In genomic region chrX:136176399-136176825, GRCh38 we compare ENCODE assay signal across 10 cellular contexts. TPM values are rescaled to one million over a fixed set of nuclear protein-coding genes. Genes with fewer than 3 reads are reported as not detected.
A peak's percentile ranks its signal among the peaks of the same experiment; 100 is the strongest.
DNase-seq lines count a peak whose midpoint lies in the region; ATAC-seq and TF ChIP-seq lines count a peak whose summit lies in the region.
"Had no signal": no experiment of that assay in that cellular context is flagged by ENCODE, and none has a peak within 500 bp of the region (broad histone marks: within the 10 kb centered on the region; RNA-seq: fewer than 3 reads in every experiment).

No MANE protein-coding gene starts in this region.

- H3K4me1 ChIP-seq in GM23248 (ENCODE audit: insufficient read depth) = peaks cover 30% of the 10 kb centered on the region
- peaks cover 3% of the 10 kb centered on the region for H3K4me1 ChIP-seq in right cardiac atrium (ENCODE audit: control insufficient read depth, insufficient read depth, low read length)
- no peaks in the 10 kb centered on the region for H3K4me1 ChIP-seq in smooth muscle cell (ENCODE audit: low read depth)
- no peaks in the 10 kb centered on the region for H3K4me1 ChIP-seq in naive thymus-derived CD4-positive, alpha-beta T cell (ENCODE audit: control insufficient read depth in 2 of 2, insufficient read depth in 2 of 2, low read length in 2 of 2)

- no peaks in the 10 kb centered on the region for H3K36me3 ChIP-seq in GM23248 (ENCODE audit: low read depth)
- H3K36me3 ChIP-seq in smooth muscle cell (ENCODE audit: low read depth) = no peaks in the 10 kb centered on the region
- no peaks in the 10 kb centered on the region for H3K36me3 ChIP-seq in naive thymus-derived CD4-positive, alpha-beta T cell (ENCODE audit: control insufficient read depth in 2 of 3, insufficient read depth in 3 of 3, low read length in 3 of 3)

- DNase-seq in GM23248 (peak; percentile 82), astrocyte of the hippocampus (ENCODE audit: low read depth, low spot score) (peak; percentile 82), right cardiac atrium (no peak), smooth muscle cell (lab: John Stamatoyannopoulos, UW; ENCODE audit: unreplicated experiment) (no peak), NCI-H345 treated with DMSO at 0.1 percent for 48 hours (lab: John Stamatoyannopoulos, UW; ENCODE audit: unreplicated experiment) (no peak)
- DNase-seq in naive thymus-derived CD4-positive, alpha-beta T cell = no peak
- no peak for DNase-seq in stimulated activated CD4-positive, alpha-beta T cell treated with anti-CD3 and anti-CD28 coated beads, Interleukin-2, amount 100 ng/mL, for 48 hours
- DNase-seq in activated naive CD4-positive, alpha-beta T cell treated with Interleukin-2 at 50 U/mL for 16 hours = no peak
- DNase-seq: activated naive CD8-positive, alpha-beta T cell treated with anti-CD3 and anti-CD28 coated beads, Interleukin-2, amount 10 ng/mL, durations not matched to agents 7 days and 5 days had no signal

- H3K9me2 ChIP-seq in GM23248 (ENCODE audit: insufficient read depth) = no peaks in the 10 kb centered on the region

- no peaks in the 10 kb centered on the region for H3K9me3 Mint-ChIP-seq in naive thymus-derived CD4-positive, alpha-beta T cell
- H3K9me3 Mint-ChIP-seq: activated naive CD8-positive, alpha-beta T cell treated with anti-CD3 and anti-CD28 coated beads, Interleukin-2, amount 10 ng/mL, durations not matched to agents 7 days and 5 days had no signal

- peak; percentile 95 to 96 for ATAC-seq in right cardiac atrium
- ATAC-seq in naive thymus-derived CD4-positive, alpha-beta T cell = no peak
- ATAC-seq: K562 had no signal

- peak overlapping the region; percentile 35 for H3K4me2 ChIP-seq in GM23248 (ENCODE audit: unreplicated experiment)
- peak overlapping the region; percentile 38 for H3K4me2 ChIP-seq in smooth muscle cell

- H3K4me1 Mint-ChIP-seq in naive thymus-derived CD4-positive, alpha-beta T cell = no peaks in the 10 kb centered on the region
- H3K4me1 Mint-ChIP-seq: activated naive CD8-positive, alpha-beta T cell treated with anti-CD3 and anti-CD28 coated beads, Interleukin-2, amount 10 ng/mL, durations not matched to agents 7 days and 5 days had no signal

- no peak overlapping the region for H3K4me3 Mint-ChIP-seq in naive thymus-derived CD4-positive, alpha-beta T cell
- H3K4me3 Mint-ChIP-seq: activated naive CD8-positive, alpha-beta T cell treated with anti-CD3 and anti-CD28 coated beads, Interleukin-2, amount 10 ng/mL, durations not matched to agents 7 days and 5 days had no signal

- CTCF ChIA-PET in naive thymus-derived CD4-positive, alpha-beta T cell (lab: Charles Lee) = no interaction called here

- peaks cover 0 to 14% (median 0%) of the 10 kb centered on the region in 5 donors for H3K36me3 Mint-ChIP-seq in naive thymus-derived CD4-positive, alpha-beta T cell

- in situ Hi-C loops in GM23248 (cut with MboI) = no loop called here

- no peaks in the 10 kb centered on the region for H3K27me3 Mint-ChIP-seq in naive thymus-derived CD4-positive, alpha-beta T cell
- H3K27me3 Mint-ChIP-seq: activated naive CD8-positive, alpha-beta T cell treated with anti-CD3 and anti-CD28 coated beads, Interleukin-2, amount 10 ng/mL, durations not matched to agents 7 days and 5 days had no signal

- H3K79me2 ChIP-seq in GM23248 (ENCODE audit: insufficient read depth) (no peaks in the 10 kb centered on the region; the same call in 1 of the 2 replicates), smooth muscle cell (ENCODE audit: low read depth) (no peaks in the 10 kb centered on the region)

- peak overlapping the region; percentile 56 for H2AFZ ChIP-seq in GM23248
- no peak overlapping the region for H2AFZ ChIP-seq in smooth muscle cell (ENCODE audit: low read depth)

- no peak for TF ChIP-seq CTCF in smooth muscle cell (IDR thresholded peaks at IDR 0.05; ENCODE audit: borderline replicate concordance, insufficient read depth, poor library complexity, severe bottlenecking)

- H3K27ac Mint-ChIP-seq in naive thymus-derived CD4-positive, alpha-beta T cell = no peak overlapping the region
- H3K27ac Mint-ChIP-seq: activated naive CD8-positive, alpha-beta T cell treated with anti-CD3 and anti-CD28 coated beads, Interleukin-2, amount 10 ng/mL, durations not matched to agents 7 days and 5 days had no signal

- H3K9me3 ChIP-seq in GM23248 (ENCODE audit: low read depth) (no peaks in the 10 kb centered on the region), right cardiac atrium (ENCODE audit: control insufficient read depth, low read length) (no peaks in the 10 kb centered on the region), smooth muscle cell (replicated peaks; ENCODE audit: low read depth) (no peaks in the 10 kb centered on the region)
- H3K9me3 ChIP-seq in naive thymus-derived CD4-positive, alpha-beta T cell (ENCODE audit: control insufficient read depth in 2 of 3, low read length in 3 of 3) = no peaks in the 10 kb centered on the region

- H3F3A ChIP-seq in GM23248 (ENCODE audit: insufficient read depth) (peaks cover 23% of the 10 kb centered on the region), smooth muscle cell (ENCODE audit: low read depth) (no peaks in the 10 kb centered on the region)

- H3K27me3 ChIP-seq in GM23248 (replicated peaks; ENCODE audit: insufficient read depth) (no peaks in the 10 kb centered on the region), right cardiac atrium (ENCODE audit: control insufficient read depth, insufficient read depth) (no peaks in the 10 kb centered on the region), smooth muscle cell (ENCODE audit: low read depth) (no peaks in the 10 kb centered on the region)
- H3K27me3 ChIP-seq in naive thymus-derived CD4-positive, alpha-beta T cell (ENCODE audit: control insufficient read depth in 2 of 2, insufficient read depth in 2 of 2, low read length in 2 of 2) = no peaks in the 10 kb centered on the region

- H3K27ac ChIP-seq in GM23248 (peak overlapping the region; percentile 93), right cardiac atrium (ENCODE audit: low read length) (no peak overlapping the region), smooth muscle cell (ENCODE audit: low read depth) (peak overlapping the region; percentile 98)
- H3K27ac ChIP-seq in naive thymus-derived CD4-positive, alpha-beta T cell (ENCODE audit: low read depth, low read length) = no peak overlapping the region

- no peaks in the 10 kb centered on the region for H4K20me1 ChIP-seq in GM23248 (ENCODE audit: insufficient read depth)
- no peaks in the 10 kb centered on the region for H4K20me1 ChIP-seq in smooth muscle cell (ENCODE audit: low read depth)

- H3K9ac ChIP-seq in GM23248 (peak overlapping the region; percentile 65), smooth muscle cell (ENCODE audit: low read depth) (peak overlapping the region; percentile 81)

- H3K4me3 ChIP-seq in GM23248 = peak overlapping the region; percentile 25; the same call in 1 of the 2 replicates
- no peak overlapping the region for H3K4me3 ChIP-seq in right cardiac atrium (ENCODE audit: low read length)
- H3K4me3 ChIP-seq in smooth muscle cell = no peak overlapping the region
- no peak overlapping the region for H3K4me3 ChIP-seq in naive thymus-derived CD4-positive, alpha-beta T cell (ENCODE audit: low read length)
- H3K4me3 ChIP-seq: K562 had no signal

- intact Hi-C loops in right cardiac atrium (cut with DNase I) = no loop called here
- intact Hi-C loops in naive thymus-derived CD4-positive, alpha-beta T cell (cut with micrococcal nuclease) = no loop called here

- 0 to 2% methylated on average over 2 of the region's 2 CpGs for WGBS in GM23248 (ENCODE audit: low coverage in 1 of 2, low lambda C conversion rate in 2 of 2, missing lambda C conversion rate in 2 of 2), 2 experiments
- 38% methylated on average over 2 of the region's 2 CpGs for WGBS in right cardiac atrium
- WGBS in smooth muscle cell (ENCODE audit: low lambda C conversion rate) = 31% methylated on average over 2 of the region's 2 CpGs

- POLR2A ChIA-PET in naive thymus-derived CD4-positive, alpha-beta T cell (lab: Charles Lee) = no interaction called here

RNA-seq across cellular contexts. Expression of gene FHL1, which starts 29.1 kb away (rescaled TPM):
- 57.5 and 63.2 TPM in 2 replicates for total RNA-seq in GM23248 (2014; rRNA removed; shearing (Covaris generic))
- polyA plus RNA-seq in GM23248 (2016; fragmentation: Nextera tagmentation; extraction: Ambion mirVana) (55.1 and 55.8 TPM in 2 replicates), right cardiac atrium (442 TPM), smooth muscle cell (57.8 and 76.0 TPM in 2 replicates)
- total RNA-seq in right cardiac atrium (100 to 1,000 TPM; 255 to 871 (median 312) TPM), smooth muscle cell (98.2 and 103 TPM in 2 replicates)
- total RNA-seq in naive thymus-derived CD4-positive, alpha-beta T cell = 10 to 100 TPM; 14.9 to 26.4 (median 22.4) TPM
- polyA plus RNA-seq in naive thymus-derived CD4-positive, alpha-beta T cell = 10 to 100 TPM; 35.4 to 40.0 TPM

Comparison
In these comparisons a context has a peak if more than half of its experiments do, and no peak if none do; other contexts are left out.
1. DNase-seq: peak in GM23248 (single experiment) and astrocyte of the hippocampus (single experiment); none in right cardiac atrium (0 of 3), smooth muscle cell (single experiment), naive thymus-derived CD4-positive, alpha-beta T cell (0 of 9), stimulated activated CD4-positive, alpha-beta T cell treated with anti-CD3 and anti-CD28 coated beads, Interleukin-2, amount 100 ng/mL, for 48 hours (0 of 2), NCI-H345 treated with DMSO at 0.1 percent for 48 hours (single experiment) and activated naive CD4-positive, alpha-beta T cell treated with Interleukin-2 at 50 U/mL for 16 hours (single experiment).
2. H3K27ac ChIP-seq: peak in GM23248 (single experiment) and smooth muscle cell (single experiment); none in right cardiac atrium (single experiment) and naive thymus-derived CD4-positive, alpha-beta T cell (single experiment).